ENCODE assay signal across 8 cellular contexts in genomic region chr15:88256261-88257230, GRCh38.
DNase-seq lines count a peak whose midpoint lies in the region; ATAC-seq lines count a peak whose summit lies in the region.

Gene NTRK3, minus strand, starts transcription at chr15:88256739. Its CDS starts 586 bp downstream, at chr15:88256153.

- DNase-seq in NCI-H82 (lab: John Stamatoyannopoulos, UW) (peak; percentile 26), NCI-H82 treated with DMSO at 0.1 percent for 48 hours (lab: John Stamatoyannopoulos, UW; ENCODE audit: unreplicated experiment) (no peak), T1000 (lab: John Stamatoyannopoulos, UW) (peak; percentile 28), glomerular visceral epithelial cell (ENCODE audit: extremely low spot score) (peak; percentile 40), posterior cingulate gyrus (peak in 9 of 10 donors; percentile 49 to 93 (median 59)), CD1c-positive myeloid dendritic cell (ENCODE audit: extremely low spot score) (no peak)

- intact Hi-C loops in posterior cingulate gyrus (cut with DNase I), result loop anchor here (5.0 to 10.0 kb wide), 3 partner anchors 196 to 582 kb away; partner anchors contain the start of genes MRPL46 and MRPS11

- ATAC-seq in GM19351 (IDR thresholded peaks at IDR 0.05; ENCODE audit: unreplicated experiment) (no peak), GM21737 (IDR thresholded peaks at IDR 0.05; ENCODE audit: unreplicated experiment) (no peak)

Comparison
In these comparisons a context has a peak if more than half of its experiments do, and no peak if none do; other contexts are left out.
1. DNase-seq: peak in NCI-H82 (single experiment), T1000 (single experiment), glomerular visceral epithelial cell (single experiment) and posterior cingulate gyrus (9 of 10); none in NCI-H82 treated with DMSO at 0.1 percent for 48 hours (single experiment) and CD1c-positive myeloid dendritic cell (single experiment).